ENCODE assay signal across 1 cellular context in genomic region chr19:49809155-49809986, GRCh38.
TF ChIP-seq lines count a peak whose summit lies in the region.

No MANE protein-coding gene starts in this region.

TF ChIP-seq in endothelial cell of umbilical vein, 7 proteins besides CTCF, POLR2A, EP300 and RAD21:
- no peak for TF ChIP-seq MYC (IDR thresholded peaks at IDR 0.05; ENCODE audit: low read depth, low read length)
- no peak for TF ChIP-seq FOS (IDR thresholded peaks at IDR 0.05; ENCODE audit: borderline replicate concordance, insufficient read depth, low read length)
- no peak for TF ChIP-seq EZH2 (IDR thresholded peaks at IDR 0.05; ENCODE audit: borderline replicate concordance, low read depth, low read length, severe bottlenecking)
- TF ChIP-seq POLR2AphosphoS5 (IDR thresholded peaks at IDR 0.05; ENCODE audit: insufficient read depth, low read depth, low read length), result no peak
- TF ChIP-seq JUN (IDR thresholded peaks at IDR 0.05; ENCODE audit: borderline replicate concordance, insufficient read depth, insufficient read length, low read depth), result no peak
